In genomic region chr13:107020393-107020792, GRCh38 we compare ENCODE assay signal across 25 cellular contexts.
"Had no signal": no experiment of that assay in that cellular context is flagged by ENCODE, and none has a peak within 500 bp of the region (broad histone marks: within the 10 kb centered on the region; RNA-seq: fewer than 3 reads in every experiment).

No MANE protein-coding gene starts in this region.

- H3K79me2 ChIP-seq: parathyroid adenoma had no signal

- H3K27me3 ChIP-seq: heart right ventricle, left lung, testis, tibial nerve had no signal

- H3K36me3 ChIP-seq: heart right ventricle, left lung, lower lobe of right lung, prostate gland, tibial nerve had no signal

- H3K36me3 Mint-ChIP-seq: naive B cell; stimulated activated naive B cell treated with anti-CD40 and anti-IgM and Interleukin-4, amounts not matched to agents 10 μg/mL and 1 μg/mL and 100 μg/mL, for 72 hours had no signal

- H3K4me1 Mint-ChIP-seq: naive B cell; stimulated activated naive B cell treated with anti-CD40 and anti-IgM and Interleukin-4, amounts not matched to agents 10 μg/mL and 1 μg/mL and 100 μg/mL, for 72 hours; stimulated activated naive CD8-positive, alpha-beta T cell treated with anti-CD3 and anti-CD28 coated beads, Interleukin-15, amount 100 ng/mL, for 72 hours had no signal

- ATAC-seq: heart right ventricle; left lung; lower lobe of right lung; sciatic nerve; stimulated activated naive B cell treated with anti-CD40 and anti-IgM and Interleukin-4, amounts not matched to agents 10 μg/mL and 1 μg/mL and 100 μg/mL, for 72 hours; stimulated activated naive CD8-positive, alpha-beta T cell treated with anti-CD3 and anti-CD28 coated beads, Interleukin-15, amount 100 ng/mL, for 72 hours had no signal

- H3K4me3 Mint-ChIP-seq: dendritic cell treated with granulocyte-macrophage colony-stimulating factor and Interleukin-4, amounts not matched to agents 40 ng/mL and 50 ng/mL, for 4 days; endodermal cell; naive B cell; nephron progenitor cell; stimulated activated naive B cell treated with anti-CD40 and anti-IgM and Interleukin-4, amounts not matched to agents 10 μg/mL and 1 μg/mL and 100 μg/mL, for 72 hours; stimulated activated naive CD8-positive, alpha-beta T cell treated with anti-CD3 and anti-CD28 coated beads, Interleukin-15, amount 100 ng/mL, for 72 hours had no signal

- H3K27me3 Mint-ChIP-seq: dendritic cell treated with granulocyte-macrophage colony-stimulating factor and Interleukin-4, amounts not matched to agents 40 ng/mL and 50 ng/mL, for 4 days; stimulated activated naive B cell treated with anti-CD40 and anti-IgM and Interleukin-4, amounts not matched to agents 10 μg/mL and 1 μg/mL and 100 μg/mL, for 72 hours; stimulated activated naive CD8-positive, alpha-beta T cell treated with anti-CD3 and anti-CD28 coated beads, Interleukin-15, amount 100 ng/mL, for 72 hours had no signal

- H3K27ac ChIP-seq: heart right ventricle, left lung, lower lobe of right lung, parathyroid adenoma, prostate gland, testis, tibial nerve had no signal

- H3K9me3 ChIP-seq: heart right ventricle, left lung, lower lobe of right lung, prostate gland, testis, tibial nerve had no signal

- FAIRE-seq: colon, endothelial cell of umbilical vein, frontal cortex, islet of Langerhans had no signal

- H3K4me3 ChIP-seq: heart right ventricle, left lung, lower lobe of right lung, prostate gland, testis, tibial nerve had no signal

- H3K4me1 ChIP-seq: heart right ventricle, left lung, lower lobe of right lung, parathyroid adenoma, prostate gland, testis, tibial nerve had no signal

- H3K27ac Mint-ChIP-seq: dendritic cell treated with granulocyte-macrophage colony-stimulating factor and Interleukin-4, amounts not matched to agents 40 ng/mL and 50 ng/mL, for 4 days; endodermal cell; nephron progenitor cell; stimulated activated naive B cell treated with anti-CD40 and anti-IgM and Interleukin-4, amounts not matched to agents 10 μg/mL and 1 μg/mL and 100 μg/mL, for 72 hours; stimulated activated naive CD8-positive, alpha-beta T cell treated with anti-CD3 and anti-CD28 coated beads, Interleukin-15, amount 100 ng/mL, for 72 hours had no signal

- H2AFZ ChIP-seq: parathyroid adenoma had no signal

- DNase-seq: cerebellar nuclear complex; endodermal cell; heart right ventricle; hypothalamus; kidney glomerular epithelial cell; left lung; lower lobe of right lung; mesenchymal stem cell; naive B cell; nephron progenitor cell; retina; stimulated activated CD4-positive, alpha-beta T cell treated with anti-CD3 and anti-CD28 coated beads, Interleukin-2, amount 100 ng/mL, for 24 hours; stimulated activated CD4-positive, alpha-beta T cell treated with anti-CD3 and anti-CD28 coated beads, Interleukin-4, amount 100 ng/mL, for 4 hours; stimulated activated naive B cell treated with anti-CD40 and anti-IgM and Interleukin-4, amounts not matched to agents 10 μg/mL and 1 μg/mL and 100 μg/mL, for 72 hours; stimulated activated naive CD8-positive, alpha-beta T cell treated with anti-CD3 and anti-CD28 coated beads, Interleukin-15, amount 100 ng/mL, for 72 hours; testis had no signal

- H3K9ac ChIP-seq: parathyroid adenoma had no signal
